In genomic region chr14:50001146-50001998, GRCh38 we compare ENCODE assay signal across 1 cellular context.
TF ChIP-seq lines count a peak whose summit lies in the region.

No MANE protein-coding gene starts in this region.

TF ChIP-seq in K562, 482 proteins besides CTCF, POLR2A, EP300 and RAD21 (continued from another document):
- TF ChIP-seq MGA (IDR thresholded peaks at IDR 0.05) (peak; percentile 40; the same call in 1 of the 2 replicates), MYC (IDR thresholded peaks at IDR 0.05; ENCODE audit: low read depth, low read length) (peak; percentile 72; the same call in 1 of the 2 replicates), MYC (CRISPR knock-in tag; IDR thresholded peaks at IDR 0.05; ENCODE audit: borderline replicate concordance, low read depth) (no peak), ATF3 (IDR thresholded peaks at IDR 0.05) (0 out of 2 replicates have a peak, but pooled peaks have one; percentile 31), ATF3 (CRISPR knock-in tag; conservative IDR thresholded peaks at IDR 0.05) (no peak), CTBP1 (IDR thresholded peaks at IDR 0.05; ENCODE audit: borderline replicate concordance) (peak; percentile 44; the same call in 1 of the 2 replicates), ARID1B (IDR thresholded peaks at IDR 0.05) (0 out of 2 replicates have a peak, but pooled peaks have one; percentile 8), TCF7 (IDR thresholded peaks at IDR 0.05; ENCODE audit: borderline replicate concordance) (no peak), ETV6 (IDR thresholded peaks at IDR 0.05; ENCODE audit: borderline replicate concordance in 1 of 2, low read depth in 2 of 2, low read length in 1 of 2) (no peak), ETV6 (CRISPR knock-in tag; IDR thresholded peaks at IDR 0.05; ENCODE audit: borderline replicate concordance) (no peak)
- TF ChIP-seq, protein P1, sequence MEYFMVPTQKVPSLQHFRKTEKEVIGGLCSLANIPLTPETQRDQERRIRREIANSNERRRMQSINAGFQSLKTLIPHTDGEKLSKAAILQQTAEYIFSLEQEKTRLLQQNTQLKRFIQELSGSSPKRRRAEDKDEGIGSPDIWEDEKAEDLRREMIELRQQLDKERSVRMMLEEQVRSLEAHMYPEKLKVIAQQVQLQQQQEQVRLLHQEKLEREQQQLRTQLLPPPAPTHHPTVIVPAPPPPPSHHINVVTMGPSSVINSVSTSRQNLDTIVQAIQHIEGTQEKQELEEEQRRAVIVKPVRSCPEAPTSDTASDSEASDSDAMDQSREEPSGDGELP (CRISPR knock-in tag; IDR thresholded peaks at IDR 0.05; ENCODE audit: borderline replicate concordance) = peak; percentile 21; the same call in 1 of the 2 replicates
